Comparison of ENCODE assay signal across 2 cellular contexts in the genomic region with DNA sequence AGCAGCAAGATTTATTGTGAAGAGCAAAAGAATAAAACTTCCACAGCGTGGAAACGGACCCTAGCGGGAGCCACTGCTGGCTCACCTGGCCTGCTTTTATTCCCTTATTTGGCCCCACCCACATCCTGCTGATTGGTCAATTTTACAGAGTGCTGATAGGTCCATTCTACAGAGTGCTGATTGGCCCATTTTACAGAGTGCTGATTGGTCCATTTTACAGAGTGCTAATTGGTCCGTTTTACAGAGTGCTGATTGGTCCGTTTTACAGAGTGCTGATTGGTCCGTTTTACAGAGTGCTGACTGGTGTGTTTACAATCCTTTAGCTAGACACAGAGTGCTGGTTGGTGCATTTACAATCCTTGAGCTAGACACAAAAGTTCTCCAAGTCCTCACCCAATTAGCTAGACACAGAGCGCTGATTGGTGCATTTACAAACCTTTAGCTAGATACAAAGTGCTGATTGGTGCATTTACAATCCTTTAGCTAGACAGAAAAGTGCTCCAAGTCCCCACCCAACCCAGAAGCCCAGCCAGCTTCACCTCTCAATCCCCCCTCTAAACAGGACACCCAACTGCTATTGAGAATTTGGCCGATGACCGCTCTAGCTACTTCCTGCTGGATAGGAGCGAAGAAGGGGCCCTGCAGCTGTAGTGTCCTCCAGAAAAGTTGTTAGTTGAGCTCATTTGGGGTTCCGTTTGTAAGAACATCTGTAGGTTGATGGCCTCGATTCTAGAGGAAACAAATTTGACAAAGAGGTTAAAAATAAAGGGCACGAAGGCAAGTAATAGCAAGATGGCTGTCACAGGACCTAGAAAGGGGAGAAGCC.
A peak's percentile ranks its signal among the peaks of the same experiment; 100 is the strongest.
TF ChIP-seq lines count a peak whose summit lies in the region.
"Not testable (repeated sequence)": the region's sequence is repeated elsewhere in the genome, so short reads cannot be mapped to it uniquely, and the experiment has no call there.

No MANE protein-coding gene starts in this region.

TF ChIP-seq in A549, 52 proteins besides CTCF, POLR2A, EP300 and RAD21:
- peak; percentile 82 for TF ChIP-seq MAFK (IDR thresholded peaks at IDR 0.05; ENCODE audit: partially characterized antibody)

TF ChIP-seq in K562, 482 proteins besides CTCF, POLR2A, EP300 and RAD21:
- TF ChIP-seq TRIM24 (IDR thresholded peaks at IDR 0.05) = peak in 1 of 2 experiments; percentile 49; a peak in 1 of 4 replicates
- TF ChIP-seq MAFG (tag; conservative IDR thresholded peaks at IDR 0.05) = peak; percentile 86
- TF ChIP-seq NFYB (IDR thresholded peaks at IDR 0.05; ENCODE audit: extremely low read depth, insufficient read length) = peak; percentile 92
- TF ChIP-seq FOXM1 (IDR thresholded peaks at IDR 0.05; ENCODE audit: low read depth) = peak; percentile 21; the same call in 1 of the 2 replicates
- TF ChIP-seq FOXM1 (CRISPR knock-in tag; IDR thresholded peaks at IDR 0.05; ENCODE audit: low read depth) = not testable (repeated sequence)
- TF ChIP-seq, protein P1, sequence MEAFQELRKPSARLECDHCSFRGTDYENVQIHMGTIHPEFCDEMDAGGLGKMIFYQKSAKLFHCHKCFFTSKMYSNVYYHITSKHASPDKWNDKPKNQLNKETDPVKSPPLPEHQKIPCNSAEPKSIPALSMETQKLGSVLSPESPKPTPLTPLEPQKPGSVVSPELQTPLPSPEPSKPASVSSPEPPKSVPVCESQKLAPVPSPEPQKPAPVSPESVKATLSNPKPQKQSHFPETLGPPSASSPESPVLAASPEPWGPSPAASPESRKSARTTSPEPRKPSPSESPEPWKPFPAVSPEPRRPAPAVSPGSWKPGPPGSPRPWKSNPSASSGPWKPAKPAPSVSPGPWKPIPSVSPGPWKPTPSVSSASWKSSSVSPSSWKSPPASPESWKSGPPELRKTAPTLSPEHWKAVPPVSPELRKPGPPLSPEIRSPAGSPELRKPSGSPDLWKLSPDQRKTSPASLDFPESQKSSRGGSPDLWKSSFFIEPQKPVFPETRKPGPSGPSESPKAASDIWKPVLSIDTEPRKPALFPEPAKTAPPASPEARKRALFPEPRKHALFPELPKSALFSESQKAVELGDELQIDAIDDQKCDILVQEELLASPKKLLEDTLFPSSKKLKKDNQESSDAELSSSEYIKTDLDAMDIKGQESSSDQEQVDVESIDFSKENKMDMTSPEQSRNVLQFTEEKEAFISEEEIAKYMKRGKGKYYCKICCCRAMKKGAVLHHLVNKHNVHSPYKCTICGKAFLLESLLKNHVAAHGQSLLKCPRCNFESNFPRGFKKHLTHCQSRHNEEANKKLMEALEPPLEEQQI (IDR thresholded peaks at IDR 0.05) = peak; percentile 90; the same call in 1 of the 2 replicates
- peak; percentile 92 for TF ChIP-seq CC2D1A (IDR thresholded peaks at IDR 0.05)
- TF ChIP-seq ZNF431 (CRISPR knock-in tag; IDR thresholded peaks at IDR 0.05) = 0 out of 2 replicates have a peak, but pooled peaks have one; percentile 8
- 0 out of 2 replicates have a peak, but pooled peaks have one; percentile 42 for TF ChIP-seq GTF2A2 (tag; IDR thresholded peaks at IDR 0.05)
- TF ChIP-seq C11orf30 (IDR thresholded peaks at IDR 0.05; ENCODE audit: low read depth) = peak; percentile 89
- TF ChIP-seq SP1 (CRISPR knock-in tag; IDR thresholded peaks at IDR 0.05) = peak; percentile 90
- TF ChIP-seq, protein P2, sequence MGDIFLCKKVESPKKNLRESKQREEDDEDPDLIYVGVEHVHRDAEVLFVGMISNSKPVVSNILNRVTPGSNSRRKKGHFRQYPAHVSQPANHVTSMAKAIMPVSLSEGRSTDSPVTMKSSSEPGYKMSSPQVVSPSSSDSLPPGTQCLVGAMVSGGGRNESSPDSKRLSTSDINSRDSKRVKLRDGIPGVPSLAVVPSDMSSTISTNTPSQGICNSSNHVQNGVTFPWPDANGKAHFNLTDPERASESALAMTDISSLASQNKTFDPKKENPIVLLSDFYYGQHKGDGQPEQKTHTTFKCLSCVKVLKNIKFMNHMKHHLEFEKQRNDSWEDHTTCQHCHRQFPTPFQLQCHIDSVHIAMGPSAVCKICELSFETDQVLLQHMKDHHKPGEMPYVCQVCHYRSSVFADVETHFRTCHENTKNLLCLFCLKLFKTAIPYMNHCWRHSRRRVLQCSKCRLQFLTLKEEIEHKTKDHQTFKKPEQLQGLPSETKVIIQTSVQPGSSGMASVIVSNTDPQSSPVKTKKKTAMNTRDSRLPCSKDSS (IDR thresholded peaks at IDR 0.05; ENCODE audit: low read depth, partially characterized antibody) = peak; percentile 85
- 0 out of 2 replicates have a peak, but pooled peaks have one; percentile 2 for TF ChIP-seq GABPB1 (CRISPR knock-in tag; IDR thresholded peaks at IDR 0.05)
- peak; percentile 70 for TF ChIP-seq ASH1L (IDR thresholded peaks at IDR 0.05; ENCODE audit: borderline replicate concordance, low read depth, partially characterized antibody)
- peak in 1 of 2 experiments; percentile 92; a peak in 1 of 3 replicates for TF ChIP-seq CBX3 (IDR thresholded peaks at IDR 0.05; ENCODE audit: borderline replicate concordance in 1 of 2, low read length in 2 of 2)
- TF ChIP-seq ZNF316 (IDR thresholded peaks at IDR 0.05) = peak; percentile 97
- TF ChIP-seq, protein P3, sequence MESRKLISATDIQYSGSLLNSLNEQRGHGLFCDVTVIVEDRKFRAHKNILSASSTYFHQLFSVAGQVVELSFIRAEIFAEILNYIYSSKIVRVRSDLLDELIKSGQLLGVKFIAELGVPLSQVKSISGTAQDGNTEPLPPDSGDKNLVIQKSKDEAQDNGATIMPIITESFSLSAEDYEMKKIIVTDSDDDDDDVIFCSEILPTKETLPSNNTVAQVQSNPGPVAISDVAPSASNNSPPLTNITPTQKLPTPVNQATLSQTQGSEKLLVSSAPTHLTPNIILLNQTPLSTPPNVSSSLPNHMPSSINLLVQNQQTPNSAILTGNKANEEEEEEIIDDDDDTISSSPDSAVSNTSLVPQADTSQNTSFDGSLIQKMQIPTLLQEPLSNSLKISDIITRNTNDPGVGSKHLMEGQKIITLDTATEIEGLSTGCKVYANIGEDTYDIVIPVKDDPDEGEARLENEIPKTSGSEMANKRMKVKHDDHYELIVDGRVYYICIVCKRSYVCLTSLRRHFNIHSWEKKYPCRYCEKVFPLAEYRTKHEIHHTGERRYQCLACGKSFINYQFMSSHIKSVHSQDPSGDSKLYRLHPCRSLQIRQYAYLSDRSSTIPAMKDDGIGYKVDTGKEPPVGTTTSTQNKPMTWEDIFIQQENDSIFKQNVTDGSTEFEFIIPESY (CRISPR knock-in tag; IDR thresholded peaks at IDR 0.05) = peak; percentile 99
- peak in 1 of 2 experiments; percentile 72; a peak in 1 of 4 replicates for TF ChIP-seq SRF (CRISPR knock-in tag; IDR thresholded peaks at IDR 0.05)
- TF ChIP-seq, protein P4, sequence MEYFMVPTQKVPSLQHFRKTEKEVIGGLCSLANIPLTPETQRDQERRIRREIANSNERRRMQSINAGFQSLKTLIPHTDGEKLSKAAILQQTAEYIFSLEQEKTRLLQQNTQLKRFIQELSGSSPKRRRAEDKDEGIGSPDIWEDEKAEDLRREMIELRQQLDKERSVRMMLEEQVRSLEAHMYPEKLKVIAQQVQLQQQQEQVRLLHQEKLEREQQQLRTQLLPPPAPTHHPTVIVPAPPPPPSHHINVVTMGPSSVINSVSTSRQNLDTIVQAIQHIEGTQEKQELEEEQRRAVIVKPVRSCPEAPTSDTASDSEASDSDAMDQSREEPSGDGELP (CRISPR knock-in tag; IDR thresholded peaks at IDR 0.05; ENCODE audit: borderline replicate concordance) = 0 out of 2 replicates have a peak, but pooled peaks have one; percentile 8
- 0 out of 2 replicates have a peak, but pooled peaks have one; percentile 15 for TF ChIP-seq CBX5 (IDR thresholded peaks at IDR 0.05; ENCODE audit: borderline replicate concordance, low read depth)
- TF ChIP-seq TRIM28 (IDR thresholded peaks at IDR 0.05) = peak; percentile 64; the same call in 1 of the 2 replicates
- peak; percentile 77 for TF ChIP-seq RBM25 (IDR thresholded peaks at IDR 0.05; ENCODE audit: low read depth, low read length, severe bottlenecking)
TF ChIP-seq in K562: peak in this region for 21; not testable (repeated sequence) for 461.
